Comparison of ENCODE assay signal across 8 cellular contexts in genomic region chr13:112587767-112588489, GRCh38. TPM values are rescaled to one million over a fixed set of nuclear protein-coding genes. Genes with fewer than 3 reads are reported as not detected.
DNase-seq lines count a peak whose midpoint lies in the region; ATAC-seq and TF ChIP-seq lines count a peak whose summit lies in the region.

TUBGCP3 (minus strand) TSS chr13:112588153; CDS start chr13:112587980, 173 bp downstream.

- peak; percentile 51 for ATAC-seq in HG03060 (IDR thresholded peaks at IDR 0.05; ENCODE audit: low read depth, unreplicated experiment)
- peak; percentile 79 for ATAC-seq in WTC11

- H3K4me3 Mint-ChIP-seq in WTC11 = peak within 1 kb of the TSS; percentile 80
- peak within 1 kb of the TSS; percentile 92 to 95 (median 94) for H3K4me3 Mint-ChIP-seq in immature natural killer cell

- H3K27me3 ChIP-seq in A673 (replicated peaks; ENCODE audit: insufficient read depth, low read depth, low read length, poor library complexity) (no peaks in the 10 kb centered on the region), mammary epithelial cell (ENCODE audit: insufficient read depth, low read length) (no peaks in the 10 kb centered on the region)

- DNase-seq in A673 (ENCODE audit: low spot score) (peak; percentile 90), NCI-H2171 treated with DMSO at 0.1 percent for 48 hours (lab: John Stamatoyannopoulos, UW) (peak; percentile 86), WTC11 (ENCODE audit: low spot score) (peak; percentile 82), mammary epithelial cell (peak; percentile 73), immature natural killer cell (peak; percentile 77 to 79 (median 77)), smooth muscle cell of the brain vasculature (ENCODE audit: low read depth, low spot score) (peak; percentile 33)

- peak within 1 kb of the TSS; percentile 78 for H3K27ac Mint-ChIP-seq in WTC11
- peak within 1 kb of the TSS; percentile 70 to 94 (median 92) for H3K27ac Mint-ChIP-seq in immature natural killer cell

- H3K4me3 ChIP-seq in A673 (ENCODE audit: low read depth, low read length, poor library complexity, severe bottlenecking) (peak within 1 kb of the TSS; percentile 100), mammary epithelial cell (replicated peaks in 1 of 3; ENCODE audit: insufficient read depth in 1 of 3, low read depth in 2 of 3, low read length in 3 of 3) (peak within 1 kb of the TSS; percentile 92 to 97 (median 97))

- H2AFZ ChIP-seq in mammary epithelial cell (ENCODE audit: low read depth, low read length) = peak within 1 kb of the TSS; percentile 96

- H3K4me1 Mint-ChIP-seq in WTC11 (peaks cover 26% of the 10 kb centered on the region), immature natural killer cell (peaks cover 29 to 47% of the 10 kb centered on the region in 2 donors)

- H3K27ac ChIP-seq in A673 (ENCODE audit: low read depth, low read length, poor library complexity, severe bottlenecking) = peak within 1 kb of the TSS; percentile 99
- H3K27ac ChIP-seq in mammary epithelial cell (ENCODE audit: insufficient read depth, low read depth, low read length) = peak within 1 kb of the TSS; percentile 68

- H3K36me3 ChIP-seq in A673 (ENCODE audit: insufficient read depth, low read length, poor library complexity, severe bottlenecking) (no peaks in the 10 kb centered on the region), mammary epithelial cell (ENCODE audit: insufficient read depth, low read length) (no peaks in the 10 kb centered on the region)

- intact Hi-C loops in A673 (cut with micrococcal nuclease; ENCODE audit: unreplicated experiment) = no loop called here
- intact Hi-C loops in mammary epithelial cell (cut with micrococcal nuclease) = no loop called here

- TF ChIP-seq CTCF in A673 (conservative IDR thresholded peaks at IDR 0.05; ENCODE audit: low read depth, low read length) (no peak), WTC11 (IDR thresholded peaks at IDR 0.05) (no peak), mammary epithelial cell (conservative IDR thresholded peaks at IDR 0.05 in 1 of 2, IDR thresholded peaks at IDR 0.05 in 1 of 2; ENCODE audit: extremely low read depth in 1 of 2, insufficient read depth in 1 of 2, low read depth in 1 of 2, low read length in 2 of 2) (no peak)

- peak; percentile 84 for TF ChIP-seq POLR2A in GM18526 (IDR thresholded peaks at IDR 0.05; ENCODE audit: extremely low read depth, insufficient read length)

- H3K36me3 Mint-ChIP-seq in WTC11 (no peaks in the 10 kb centered on the region), immature natural killer cell (no peaks in the 10 kb centered on the region)

- H3K9me3 ChIP-seq in A673 (ENCODE audit: low read depth, low read length, poor library complexity, severe bottlenecking) = no peaks in the 10 kb centered on the region
- H3K9me3 ChIP-seq in mammary epithelial cell (replicated peaks; ENCODE audit: insufficient read depth, low read length) = no peaks in the 10 kb centered on the region

- dilution Hi-C loops in mammary epithelial cell (cut with HindIII; ENCODE audit: low sequenced_read_pairs) = no loop called here

- CTCF ChIA-PET in A673 (lab: Charles Lee) = no interaction called here
- CTCF ChIA-PET in WTC11 (lab: Charles Lee) = interaction anchor here (1.2 to 1.3 kb wide), 3 partner anchors 18 to 355 kb away, joined by 3 read pairs; no protein-coding TSS in a partner anchor
- CTCF ChIA-PET in mammary epithelial cell (lab: Charles Lee; ENCODE audit: low non-redundant PET) = no interaction called here

- peaks cover 11% of the 10 kb centered on the region for H3K4me1 ChIP-seq in A673 (ENCODE audit: insufficient read depth, low read length, poor library complexity, severe bottlenecking)
- peaks cover 21% of the 10 kb centered on the region for H3K4me1 ChIP-seq in mammary epithelial cell (ENCODE audit: insufficient read depth, low read length)

- in situ Hi-C loops in mammary epithelial cell (cut with MboI; ENCODE audit: low sequenced_read_pairs in 2 of 2) = no loop called here

- peaks cover 26% of the 10 kb centered on the region for H3K27me3 Mint-ChIP-seq in WTC11 (ENCODE audit: low read depth)
- peaks cover 0 to 12% (median 5%) of the 10 kb centered on the region in 3 donors for H3K27me3 Mint-ChIP-seq in immature natural killer cell (ENCODE audit: low read depth in 3 of 3)

- WGBS in mammary epithelial cell (ENCODE audit: low coverage, missing lambda C conversion rate) = 2% methylated on average over 18 of the region's 77 CpGs

- H3K9ac ChIP-seq in mammary epithelial cell (ENCODE audit: insufficient read depth, low read length) = peak within 1 kb of the TSS; percentile 69

- H3K4me2 ChIP-seq in mammary epithelial cell (ENCODE audit: insufficient read depth, low read depth, low read length) = peak within 1 kb of the TSS; percentile 98

- POLR2A ChIA-PET in A673 (lab: Charles Lee; ENCODE audit: low non-redundant PET) = interaction anchor here (0.7 to 1.2 kb wide), 2 partner anchors 13 to 18 kb away, joined by 3 read pairs; no protein-coding TSS in a partner anchor
- POLR2A ChIA-PET in WTC11 (lab: Charles Lee) = interaction anchor here (1.1 to 1.5 kb wide), 2 partner anchors 18 to 76 kb away, joined by 3 read pairs; no protein-coding TSS in a partner anchor

- peaks cover 47% of the 10 kb centered on the region for H3K79me2 ChIP-seq in mammary epithelial cell (ENCODE audit: insufficient read depth, low read length)

- H3K9me3 Mint-ChIP-seq in WTC11 (no peaks in the 10 kb centered on the region), immature natural killer cell (no peaks in the 10 kb centered on the region)

- H4K20me1 ChIP-seq in mammary epithelial cell (ENCODE audit: insufficient read depth, low read length) = no peaks in the 10 kb centered on the region

- BruUV-seq in A673 (replicated peaks; lab: Mats Ljungman, UMichigan) = no TSS peak
- BruUV-seq in mammary epithelial cell (replicated peaks; lab: Mats Ljungman, UMichigan) = no TSS peak

TF ChIP-seq in WTC11, 78 proteins besides CTCF, POLR2A, EP300 and RAD21 (continues in another document):
- TF ChIP-seq MAX (CRISPR knock-in tag; IDR thresholded peaks at IDR 0.05) (peak; percentile 98), USF2 (CRISPR knock-in tag; IDR thresholded peaks at IDR 0.05) (no peak; the same call in 1 of the 2 replicates), RELA (CRISPR knock-in tag; IDR thresholded peaks at IDR 0.05; ENCODE audit: borderline replicate concordance) (peak; percentile 97), SMAD3 (CRISPR knock-in tag; IDR thresholded peaks at IDR 0.05; ENCODE audit: borderline replicate concordance) (0 out of 2 replicates have a peak, but pooled peaks have one; percentile 69), PRRX2 (CRISPR knock-in tag; IDR thresholded peaks at IDR 0.05) (no peak), ETV6 (CRISPR knock-in tag; IDR thresholded peaks at IDR 0.05) (peak; percentile 46; the same call in 1 of the 2 replicates), HMGXB4 (CRISPR knock-in tag; IDR thresholded peaks at IDR 0.05) (peak; percentile 96), ZNF423 (CRISPR knock-in tag; IDR thresholded peaks at IDR 0.05) (no peak), ZMAT4 (CRISPR knock-in tag; IDR thresholded peaks at IDR 0.05) (no peak)

RNA-seq across cellular contexts. Expression of gene TUBGCP3, which starts in this region (rescaled TPM):
- total RNA-seq in A673 (2021) = 61.4 and 63.9 TPM in 2 replicates
- 29.9 to 32.3 TPM (median 32.1 TPM) in 3 replicates for total RNA-seq in WTC11 (2021)
- total RNA-seq in mammary epithelial cell = 10 to 100 TPM; 14.8 to 24.5 TPM
- polyA plus RNA-seq in mammary epithelial cell = 16.4 TPM
- 43.9 TPM for polyA minus RNA-seq in mammary epithelial cell
- polyA plus RNA-seq in immature natural killer cell = 10 to 100 TPM; 12.3 to 20.5 (median 18.3) TPM

Comparison
In these comparisons a context has a peak if more than half of its experiments do, and no peak if none do; other contexts are left out.
1. Peak in every context shown above with its lines: DNase-seq, ATAC-seq, H3K4me3 ChIP-seq and H3K27ac ChIP-seq.
2. DNase-seq: peak in every context shown above with its lines; median percentile 90 in A673; 86 in NCI-H2171 treated with DMSO at 0.1 percent for 48 hours; 82 in WTC11; 77 in immature natural killer cell; 73 in mammary epithelial cell; 33 in smooth muscle cell of the brain vasculature.